Comparison of ENCODE assay signal across 19 cellular contexts in genomic region chr3:55591893-55592292, GRCh38.
A peak's percentile ranks its signal among the peaks of the same experiment; 100 is the strongest.
DNase-seq lines count a peak whose midpoint lies in the region; ATAC-seq and TF ChIP-seq lines count a peak whose summit lies in the region.
"Had no signal": no experiment of that assay in that cellular context is flagged by ENCODE, and none has a peak within 500 bp of the region (broad histone marks: within the 10 kb centered on the region; RNA-seq: fewer than 3 reads in every experiment).

No MANE protein-coding gene starts in this region.

- H3K4me3 Mint-ChIP-seq in type B pancreatic cell = peak overlapping the region; percentile 21
- H3K4me3 Mint-ChIP-seq: activated CD4-positive, alpha-beta T cell treated with anti-CD3 and anti-CD28 coated beads, Interleukin-2, amount 10 ng/mL, durations not matched to agents 7 days and 5 days had no signal

- no peak for TF ChIP-seq CTCF in right atrium auricular region (IDR thresholded peaks at IDR 0.05)
- TF ChIP-seq CTCF in type B pancreatic cell (conservative IDR thresholded peaks at IDR 0.05) = no peak
- TF ChIP-seq CTCF in sigmoid colon (IDR thresholded peaks at IDR 0.05) = no peak

- no peaks in the 10 kb centered on the region for H3K4me1 ChIP-seq in right atrium auricular region
- H3K4me1 ChIP-seq in esophagus (ENCODE audit: control insufficient read depth in 2 of 2, insufficient read depth in 2 of 2, low read length in 1 of 2) = no peaks in the 10 kb centered on the region
- peaks cover 0 to 28% (median 18%) of the 10 kb centered on the region in 4 donors for H3K4me1 ChIP-seq in sigmoid colon
- H3K4me1 ChIP-seq: heart right ventricle, pancreas, tibial artery had no signal

- peaks cover 5% of the 10 kb centered on the region for H3K9me3 Mint-ChIP-seq in type B pancreatic cell
- H3K9me3 Mint-ChIP-seq: activated CD4-positive, alpha-beta T cell treated with anti-CD3 and anti-CD28 coated beads, Interleukin-2, amount 10 ng/mL, durations not matched to agents 7 days and 5 days had no signal

- H3K9me3 ChIP-seq in right atrium auricular region (no peaks in the 10 kb centered on the region), esophagus (ENCODE audit: control insufficient read depth in 2 of 2, insufficient read depth in 1 of 2, low read depth in 1 of 2, low read length in 1 of 2) (no peaks in the 10 kb centered on the region), sigmoid colon (no peaks in the 10 kb centered on the region)
- H3K9me3 ChIP-seq: breast epithelium, heart right ventricle, pancreas, tibial artery had no signal

- H3K36me3 ChIP-seq in right atrium auricular region (no peaks in the 10 kb centered on the region), esophagus (ENCODE audit: control insufficient read depth in 2 of 2, insufficient read depth in 2 of 2, low read length in 1 of 2) (no peaks in the 10 kb centered on the region), sigmoid colon (no peaks in the 10 kb centered on the region)
- H3K36me3 ChIP-seq: breast epithelium, heart right ventricle, pancreas, tibial artery had no signal

- H3K27me3 ChIP-seq in right atrium auricular region (no peaks in the 10 kb centered on the region), esophagus (ENCODE audit: control insufficient read depth in 1 of 2, insufficient read depth in 2 of 2, low read length in 2 of 2) (no peaks in the 10 kb centered on the region), sigmoid colon (no peaks in the 10 kb centered on the region)
- H3K27me3 ChIP-seq: breast epithelium, pancreas had no signal

- intact Hi-C loops in Right ventricle myocardium superior (cut with DNase I) = no loop called here
- intact Hi-C loops in sigmoid colon (cut with DNase I) = no loop called here

- TF ChIP-seq POLR2A in sigmoid colon (IDR thresholded peaks at IDR 0.05) = no peak

- DNase-seq in Right ventricle myocardium superior = no peak
- no peak for DNase-seq in right atrium auricular region (ENCODE audit: low spot score)
- DNase-seq in medulla oblongata (ENCODE audit: extremely low spot score) = peak; percentile 81
- no peak for DNase-seq in type B pancreatic cell (ENCODE audit: extremely low spot score, unreplicated experiment)
- no peak for DNase-seq in sigmoid colon
- DNase-seq in activated CD4-positive, alpha-beta T cell treated with anti-CD3 and anti-CD28 coated beads, Interleukin-2, amount 50 U/mL, for 48 hours = no peak
- DNase-seq: activated CD4-positive, alpha-beta T cell treated with anti-CD3 and anti-CD28 coated beads, Interleukin-2, amount 10 ng/mL, durations not matched to agents 7 days and 5 days; activated naive CD4-positive, alpha-beta T cell treated with anti-CD3 and anti-CD28 coated beads, Interleukin-2, amount 50 U/mL, for 16 hours; activated T-cell treated with anti-CD3 and anti-CD28 coated beads for 4 hours; GDM1; GOT3; heart right ventricle; left cardiac atrium; pancreas had no signal

- H3K27ac ChIP-seq in right atrium auricular region = no peak overlapping the region
- peak overlapping the region; percentile 64 to 76 for H3K27ac ChIP-seq in esophagus (ENCODE audit: low read depth in 2 of 2, low read length in 1 of 2)
- H3K27ac ChIP-seq in sigmoid colon = no peak overlapping the region
- H3K27ac ChIP-seq: 22Rv1, breast epithelium, pancreas, tibial artery had no signal

- peaks cover 17% of the 10 kb centered on the region for H3K27me3 Mint-ChIP-seq in type B pancreatic cell
- H3K27me3 Mint-ChIP-seq: activated CD4-positive, alpha-beta T cell treated with anti-CD3 and anti-CD28 coated beads, Interleukin-2, amount 10 ng/mL, durations not matched to agents 7 days and 5 days had no signal

- peak; percentile 27 for ATAC-seq in Right ventricle myocardium superior (ENCODE audit: poor library complexity)
- no peak for ATAC-seq in HG03095 (IDR thresholded peaks at IDR 0.05; ENCODE audit: unreplicated experiment)

- peak overlapping the region; percentile 73 for H3K27ac Mint-ChIP-seq in type B pancreatic cell
- H3K27ac Mint-ChIP-seq: activated CD4-positive, alpha-beta T cell treated with anti-CD3 and anti-CD28 coated beads, Interleukin-2, amount 10 ng/mL, durations not matched to agents 7 days and 5 days had no signal

- peaks cover 40% of the 10 kb centered on the region for H3K4me1 Mint-ChIP-seq in type B pancreatic cell (ENCODE audit: unreplicated experiment)
- H3K4me1 Mint-ChIP-seq: activated CD4-positive, alpha-beta T cell treated with anti-CD3 and anti-CD28 coated beads, Interleukin-2, amount 10 ng/mL, durations not matched to agents 7 days and 5 days had no signal

- H3K4me3 ChIP-seq in right atrium auricular region = no peak overlapping the region
- H3K4me3 ChIP-seq in esophagus (ENCODE audit: low read depth in 1 of 2, low read length in 2 of 2) = no peak overlapping the region
- H3K4me3 ChIP-seq in sigmoid colon = no peak overlapping the region
- H3K4me3 ChIP-seq: breast epithelium, heart right ventricle, pancreas, tibial artery had no signal

- no peak for TF ChIP-seq EP300 in sigmoid colon (IDR thresholded peaks at IDR 0.05)

- WGBS in esophagus, 2 donors = 70 to 74% methylated on average over 5 of the region's 5 CpGs
- 79 to 89% methylated on average over 5 of the region's 5 CpGs for WGBS in sigmoid colon, 2 donors

- H3K36me3 Mint-ChIP-seq in type B pancreatic cell = peaks cover 4% of the 10 kb centered on the region

Comparison
In these comparisons a context has a peak if more than half of its experiments do, and no peak if none do; other contexts are left out.
1. H3K27ac ChIP-seq: peak in esophagus (2 of 2); none in right atrium auricular region (0 of 2) and sigmoid colon (0 of 4).